ENCODE assay signal across 19 cellular contexts in genomic region chr1:194889310-194889709, GRCh38.
"Had no signal": no experiment of that assay in that cellular context is flagged by ENCODE, and none has a peak within 500 bp of the region (broad histone marks: within the 10 kb centered on the region; RNA-seq: fewer than 3 reads in every experiment).

No MANE protein-coding gene starts in this region.

- H3K4me3 Mint-ChIP-seq: activated naive CD8-positive, alpha-beta T cell treated with anti-CD3 and anti-CD28 coated beads, Interleukin-2, amount 10 ng/mL, durations not matched to agents 7 days and 5 days; activated T-helper 1 cell treated with anti-CD3 and anti-CD28 coated beads, Interleukin-12 subunit alpha, Interleukin-12 subunit beta, Interleukin-2, Interleukin-4 antibody, amounts not matched to agents 30 ng/mL and 10 ng/mL and 1 ng/mL, durations not matched to agents 14 hours and 24 hours and 36 hours; central memory CD8-positive, alpha-beta T cell; naive thymus-derived CD8-positive, alpha-beta T cell had no signal

- H3K27ac ChIP-seq: brain microvascular endothelial cell, uterus had no signal

- H3K36me3 ChIP-seq: brain microvascular endothelial cell, uterus had no signal

- H3K27me3 Mint-ChIP-seq: activated naive CD8-positive, alpha-beta T cell treated with anti-CD3 and anti-CD28 coated beads, Interleukin-2, amount 10 ng/mL, durations not matched to agents 7 days and 5 days; central memory CD8-positive, alpha-beta T cell; naive thymus-derived CD8-positive, alpha-beta T cell had no signal

- H3K4me3 ChIP-seq: uterus had no signal

- ATAC-seq: left ventricle myocardium superior; naive thymus-derived CD8-positive, alpha-beta T cell had no signal

- H3K9me3 ChIP-seq: uterus had no signal

- H3K27me3 ChIP-seq: brain microvascular endothelial cell, uterus had no signal

- H3K27ac Mint-ChIP-seq: activated naive CD8-positive, alpha-beta T cell treated with anti-CD3 and anti-CD28 coated beads, Interleukin-2, amount 10 ng/mL, durations not matched to agents 7 days and 5 days; activated T-helper 1 cell treated with anti-CD3 and anti-CD28 coated beads, Interleukin-12 subunit alpha, Interleukin-12 subunit beta, Interleukin-2, Interleukin-4 antibody, amounts not matched to agents 30 ng/mL and 10 ng/mL and 1 ng/mL, durations not matched to agents 14 hours and 24 hours and 36 hours; naive thymus-derived CD8-positive, alpha-beta T cell had no signal

- H3K4me1 ChIP-seq: uterus had no signal

- H3K4me1 Mint-ChIP-seq: activated naive CD8-positive, alpha-beta T cell treated with anti-CD3 and anti-CD28 coated beads, Interleukin-2, amount 10 ng/mL, durations not matched to agents 7 days and 5 days; central memory CD8-positive, alpha-beta T cell; naive thymus-derived CD8-positive, alpha-beta T cell had no signal

- DNase-seq: activated CD4-positive, alpha-beta T cell treated with anti-CD3 and anti-CD28 coated beads, Interleukin-2, amount 50 U/mL, for 1 hour; activated naive CD4-positive, alpha-beta T cell; activated naive CD8-positive, alpha-beta T cell treated with anti-CD3 and anti-CD28 coated beads, Interleukin-2, amount 10 ng/mL, durations not matched to agents 7 days and 5 days; brain microvascular endothelial cell; cortex of kidney; effector CD8-positive, alpha-beta T cell; foreskin fibroblast; glutamatergic neuron; hypothalamus; kidney glomerular epithelial cell; left ventricle myocardium superior; mesenchymal stem cell; retina; stimulated activated CD4-positive, alpha-beta T cell treated with anti-CD3 and anti-CD28 coated beads, Interleukin-12 subunit alpha, Interleukin-12 subunit beta, amount 100 ng/mL, for 4 hours; stimulated activated CD4-positive, alpha-beta T cell treated with anti-CD3 and anti-CD28 coated beads, Interleukin-2, amount 100 ng/mL, for 24 hours; uterus had no signal

- H3K36me3 Mint-ChIP-seq: activated naive CD8-positive, alpha-beta T cell treated with anti-CD3 and anti-CD28 coated beads, Interleukin-2, amount 10 ng/mL, durations not matched to agents 7 days and 5 days; naive thymus-derived CD8-positive, alpha-beta T cell had no signal
